10 cellular contexts compared by ENCODE assay signal in genomic region chr11:789951-790350, GRCh38. TPM values are rescaled to one million over a fixed set of nuclear protein-coding genes. Genes with fewer than 3 reads are reported as not detected.
DNase-seq lines count a peak whose midpoint lies in the region; ATAC-seq, FAIRE-seq and TF ChIP-seq lines count a peak whose summit lies in the region.
"Had no signal": no experiment of that assay in that cellular context is flagged by ENCODE, and none has a peak within 500 bp of the region (broad histone marks: within the 10 kb centered on the region; RNA-seq: fewer than 3 reads in every experiment).

Gene CEND1, minus strand, starts transcription at chr11:790090. Its CDS starts 1,514 bp downstream, at chr11:788576.

- intact Hi-C loops in natural killer cell (cut with micrococcal nuclease) = no loop called here

- peak in 2 of 3 donors; percentile 31 to 52 for ATAC-seq in natural killer cell
- no peak for ATAC-seq in GM19467 (IDR thresholded peaks at IDR 0.05; ENCODE audit: unreplicated experiment)
- no peak for ATAC-seq in HG02852 (IDR thresholded peaks at IDR 0.05; ENCODE audit: unreplicated experiment)

- TF ChIP-seq CTCF in brain (conservative IDR thresholded peaks at IDR 0.05) (no peak), natural killer cell (IDR thresholded peaks at IDR 0.05) (no peak)

- H3K27ac Mint-ChIP-seq in brain = peak within 1 kb of the TSS in 4 of 5 experiments; percentile 55 to 92 (median 72)
- no peak within 1 kb of the TSS for H3K27ac Mint-ChIP-seq in natural killer cell
- H3K27ac Mint-ChIP-seq in immature natural killer cell = no peak within 1 kb of the TSS

- H3K36me3 Mint-ChIP-seq in brain (no peaks in the 10 kb centered on the region), natural killer cell (no peaks in the 10 kb centered on the region), immature natural killer cell (peaks cover 0 to 3% (median 0%) of the 10 kb centered on the region in 3 donors)

- peaks cover 26% of the 10 kb centered on the region for H3K4me1 Mint-ChIP-seq in brain
- peaks cover 0 to 6% of the 10 kb centered on the region in 2 donors for H3K4me1 Mint-ChIP-seq in natural killer cell
- peaks cover 0 to 4% of the 10 kb centered on the region in 2 donors for H3K4me1 Mint-ChIP-seq in immature natural killer cell

- DNase-seq in GM04504 (ENCODE audit: low read depth) (peak; percentile 29), NCI-H345 treated with DMSO at 0.1 percent for 48 hours (lab: John Stamatoyannopoulos, UW; ENCODE audit: unreplicated experiment) (peak; percentile 29), natural killer cell (no peak), RCC 7860 (ENCODE audit: low spot score) (no peak), immature natural killer cell (no peak)

- H3K9me3 Mint-ChIP-seq in brain (peaks cover 0 to 3% (median 0%) of the 10 kb centered on the region in 5 experiments), natural killer cell (no peaks in the 10 kb centered on the region), immature natural killer cell (no peaks in the 10 kb centered on the region)

- no peak for FAIRE-seq in RCC 7860 (lab: Jason Lieb, UNC)

- H3K4me3 Mint-ChIP-seq in brain (peak within 1 kb of the TSS; percentile 37 to 84 (median 77)), natural killer cell (no peak within 1 kb of the TSS), immature natural killer cell (no peak within 1 kb of the TSS)

- no peaks in the 10 kb centered on the region for H3K27me3 Mint-ChIP-seq in brain
- H3K27me3 Mint-ChIP-seq in natural killer cell (ENCODE audit: low read depth in 2 of 2) = no peaks in the 10 kb centered on the region
- H3K27me3 Mint-ChIP-seq in immature natural killer cell (ENCODE audit: low read depth in 3 of 3) = peaks cover 0 to 5% (median 2%) of the 10 kb centered on the region in 3 donors

RNA-seq across cellular contexts. Expression of gene CEND1, which starts in this region (rescaled TPM):
- polyA plus RNA-seq in brain (ENCODE audit: insufficient read depth, low read depth, low replicate concordance) = 105 TPM
- total RNA-seq in natural killer cell = not detected
- not detected for polyA plus RNA-seq in immature natural killer cell
- total RNA-seq: NCI-H460, subcutaneous adipose tissue had no signal

Comparison
In these comparisons a context has a peak if more than half of its experiments do, and no peak if none do; other contexts are left out.
1. RNA of gene CEND1 (polyA plus RNA-seq): 105 TPM in brain (single experiment); not detected in immature natural killer cell; every median in the first group is over 100 times any median in the second.
2. Peak in ATAC-seq in natural killer cell; RNA of the gene not detected or under 1 TPM.
3. DNase-seq: peak in GM04504 (single experiment) and NCI-H345 treated with DMSO at 0.1 percent for 48 hours (single experiment); none in natural killer cell (single experiment), RCC 7860 (single experiment) and immature natural killer cell (0 of 3).
4. H3K27ac Mint-ChIP-seq: peak in brain (4 of 5); none in natural killer cell (0 of 2) and immature natural killer cell (0 of 6).
5. H3K4me3 Mint-ChIP-seq: peak in brain (5 of 5); none in natural killer cell (single experiment) and immature natural killer cell (0 of 5).